In genomic region chr1:225866061-225866844, GRCh38 we compare ENCODE assay signal across 1 cellular context.
TF ChIP-seq lines count a peak whose summit lies in the region.

No MANE protein-coding gene starts in this region.

TF ChIP-seq in HepG2, 621 proteins besides CTCF, POLR2A, EP300 and RAD21:
- TF ChIP-seq SNAPC4 (CRISPR knock-in tag; IDR thresholded peaks at IDR 0.05) = no peak
- TF ChIP-seq HNF4G (IDR thresholded peaks at IDR 0.05; ENCODE audit: borderline replicate concordance, low read depth, low read length) = no peak
- TF ChIP-seq HNF4G (CRISPR knock-in tag; IDR thresholded peaks at IDR 0.05; ENCODE audit: borderline replicate concordance, low read depth) = no peak
- no peak for TF ChIP-seq STAT6 (CRISPR knock-in tag; IDR thresholded peaks at IDR 0.05; ENCODE audit: borderline replicate concordance)
- no peak for TF ChIP-seq EED (CRISPR knock-in tag; IDR thresholded peaks at IDR 0.05)
- TF ChIP-seq ZNF3 (CRISPR knock-in tag; IDR thresholded peaks at IDR 0.05) = no peak
- no peak for TF ChIP-seq THYN1 (CRISPR knock-in tag; IDR thresholded peaks at IDR 0.05; ENCODE audit: borderline replicate concordance, low read depth)
- TF ChIP-seq IKZF1 (IDR thresholded peaks at IDR 0.05) = no peak
- TF ChIP-seq IRX3 (CRISPR knock-in tag; IDR thresholded peaks at IDR 0.05; ENCODE audit: borderline replicate concordance, low read depth) = no peak
- TF ChIP-seq NR2F1 (CRISPR knock-in tag; IDR thresholded peaks at IDR 0.05) = no peak
- no peak for TF ChIP-seq ZNF24 (IDR thresholded peaks at IDR 0.05)
- no peak for TF ChIP-seq ZKSCAN5 (CRISPR knock-in tag; IDR thresholded peaks at IDR 0.05)
- no peak for TF ChIP-seq HMG20B (CRISPR knock-in tag; conservative IDR thresholded peaks at IDR 0.05)
- TF ChIP-seq FOSL1 (CRISPR knock-in tag; IDR thresholded peaks at IDR 0.05; ENCODE audit: borderline replicate concordance) = no peak
- no peak for TF ChIP-seq SALL2 (CRISPR knock-in tag; IDR thresholded peaks at IDR 0.05)
- TF ChIP-seq MTF2 (CRISPR knock-in tag; IDR thresholded peaks at IDR 0.05; ENCODE audit: borderline replicate concordance) = no peak
- no peak for TF ChIP-seq RNF219 (CRISPR knock-in tag; IDR thresholded peaks at IDR 0.05)
- TF ChIP-seq MED13 (CRISPR knock-in tag; IDR thresholded peaks at IDR 0.05) = no peak
- TF ChIP-seq ZBED4 (CRISPR knock-in tag; IDR thresholded peaks at IDR 0.05; ENCODE audit: borderline replicate concordance) = no peak
